22 cellular contexts compared by ENCODE assay signal in genomic region chr18:33749831-33750230, GRCh38.
DNase-seq lines count a peak whose midpoint lies in the region; ATAC-seq, FAIRE-seq and TF ChIP-seq lines count a peak whose summit lies in the region.
"Had no signal": no experiment of that assay in that cellular context is flagged by ENCODE, and none has a peak within 500 bp of the region (broad histone marks: within the 10 kb centered on the region; RNA-seq: fewer than 3 reads in every experiment).

No MANE protein-coding gene starts in this region.

- H3K27me3 ChIP-seq in astrocyte (ENCODE audit: insufficient read depth, low read length) = no peaks in the 10 kb centered on the region

- no peak overlapping the region for H3K9ac ChIP-seq in astrocyte (ENCODE audit: low read length)
- H3K9ac ChIP-seq: parathyroid adenoma had no signal

- no peaks in the 10 kb centered on the region for H3K27me3 Mint-ChIP-seq in astrocyte (ENCODE audit: low read depth, unreplicated experiment)
- H3K27me3 Mint-ChIP-seq: effector memory CD8-positive, alpha-beta T cell; stimulated activated naive CD8-positive, alpha-beta T cell treated with anti-CD3 and anti-CD28 coated beads, Interleukin-15, amount 100 ng/mL, for 72 hours had no signal

- H3K9me3 ChIP-seq in astrocyte (ENCODE audit: insufficient read depth, low read depth, low read length) = no peaks in the 10 kb centered on the region

- peak; percentile 39 for ATAC-seq in GM19351 (IDR thresholded peaks at IDR 0.05; ENCODE audit: unreplicated experiment)
- no peak for ATAC-seq in GM19324 (IDR thresholded peaks at IDR 0.05; ENCODE audit: low FRiP score, unreplicated experiment)
- no peak for ATAC-seq in GM21423 (IDR thresholded peaks at IDR 0.05; ENCODE audit: unreplicated experiment)
- ATAC-seq: CD8-positive, alpha-beta T cell; effector memory CD8-positive, alpha-beta T cell; stimulated activated naive CD8-positive, alpha-beta T cell treated with anti-CD3 and anti-CD28 coated beads, Interleukin-15, amount 100 ng/mL, for 72 hours had no signal

- H3K4me3 Mint-ChIP-seq in astrocyte (ENCODE audit: unreplicated experiment) = no peak overlapping the region
- H3K4me3 Mint-ChIP-seq: CD8-positive, alpha-beta T cell; effector memory CD8-positive, alpha-beta T cell; stimulated activated naive CD8-positive, alpha-beta T cell treated with anti-CD3 and anti-CD28 coated beads, Interleukin-15, amount 100 ng/mL, for 72 hours had no signal

- no peaks in the 10 kb centered on the region for H3K79me2 ChIP-seq in astrocyte (ENCODE audit: insufficient read depth, low read length)
- H3K79me2 ChIP-seq: parathyroid adenoma had no signal

- H3K27ac ChIP-seq in astrocyte (ENCODE audit: low read depth, low read length) = no peak overlapping the region
- H3K27ac ChIP-seq: parathyroid adenoma, WERI-Rb-1 had no signal

- no peaks in the 10 kb centered on the region for H3K9me3 Mint-ChIP-seq in astrocyte (ENCODE audit: unreplicated experiment)
- H3K9me3 Mint-ChIP-seq: stimulated activated naive CD8-positive, alpha-beta T cell treated with anti-CD3 and anti-CD28 coated beads, Interleukin-15, amount 100 ng/mL, for 72 hours had no signal

- no peaks in the 10 kb centered on the region for H3K36me3 ChIP-seq in astrocyte (ENCODE audit: insufficient read depth, low read length)
- H3K36me3 ChIP-seq: WERI-Rb-1 had no signal

- H3K4me1 Mint-ChIP-seq in astrocyte (ENCODE audit: low read depth, unreplicated experiment) = peaks cover 4% of the 10 kb centered on the region
- H3K4me1 Mint-ChIP-seq: stimulated activated naive CD8-positive, alpha-beta T cell treated with anti-CD3 and anti-CD28 coated beads, Interleukin-15, amount 100 ng/mL, for 72 hours had no signal

- no peak for TF ChIP-seq CTCF in astrocyte (IDR thresholded peaks at IDR 0.05; ENCODE audit: insufficient read depth, low read depth, low read length)

- peak overlapping the region; percentile 30 for H2AFZ ChIP-seq in astrocyte (ENCODE audit: low read depth, low read length)
- H2AFZ ChIP-seq: parathyroid adenoma had no signal

- FAIRE-seq in astrocyte (lab: Jason Lieb, UNC) = no peak
- FAIRE-seq: GM19239, HTR-8/SVneo, kidney had no signal

- peaks cover 5% of the 10 kb centered on the region for H3K36me3 Mint-ChIP-seq in astrocyte (ENCODE audit: low read depth, unreplicated experiment)
- H3K36me3 Mint-ChIP-seq: CD8-positive, alpha-beta T cell had no signal

- no peaks in the 10 kb centered on the region for H4K20me1 ChIP-seq in astrocyte (ENCODE audit: insufficient read depth, low read length)

- no peak overlapping the region for H3K4me3 ChIP-seq in astrocyte (ENCODE audit: insufficient read depth, low read depth, low read length)

- H3K4me2 ChIP-seq in astrocyte (ENCODE audit: low read length) = no peak overlapping the region

- H3K4me1 ChIP-seq in astrocyte (ENCODE audit: insufficient read depth, low read length) = no peaks in the 10 kb centered on the region
- H3K4me1 ChIP-seq: parathyroid adenoma had no signal

- peak; percentile 16 for DNase-seq in Ammon's horn (ENCODE audit: low spot score)
- peak; percentile 76 for DNase-seq in NCI-H1105 treated with DMSO at 0.1 percent for 48 hours (lab: John Stamatoyannopoulos, UW)
- DNase-seq in astrocyte (ENCODE audit: low read depth) = no peak
- no peak for DNase-seq in AML-193 (lab: John Stamatoyannopoulos, UW)
- DNase-seq in NAMALWA (ENCODE audit: low spot score) = no peak
- DNase-seq: activated CD4-positive, alpha-beta T cell treated with anti-CD3 and anti-CD28 coated beads, Interleukin-2, amount 50 U/mL, for 48 hours; activated naive CD4-positive, alpha-beta T cell treated with Interleukin-2 at 50 U/mL for 16 hours; activated T-cell treated with anti-CD3 and anti-CD28 coated beads, Interleukin-2, amount 50 U/mL, for 1 hour; aorta; CD8-positive, alpha-beta T cell; effector memory CD8-positive, alpha-beta T cell; hippocampal formation; kidney; NCI-H2107; stimulated activated naive CD8-positive, alpha-beta T cell treated with anti-CD3 and anti-CD28 coated beads, Interleukin-15, amount 100 ng/mL, for 72 hours; WERI-Rb-1 had no signal

- H3K27ac Mint-ChIP-seq in astrocyte (ENCODE audit: unreplicated experiment) = peak overlapping the region; percentile 58
- H3K27ac Mint-ChIP-seq: CD8-positive, alpha-beta T cell; effector memory CD8-positive, alpha-beta T cell; stimulated activated naive CD8-positive, alpha-beta T cell treated with anti-CD3 and anti-CD28 coated beads, Interleukin-15, amount 100 ng/mL, for 72 hours had no signal

Comparison
In these comparisons a context has a peak if more than half of its experiments do, and no peak if none do; other contexts are left out.
1. DNase-seq: peak in Ammon's horn (single experiment) and NCI-H1105 treated with DMSO at 0.1 percent for 48 hours (single experiment); none in astrocyte (single experiment), AML-193 (0 of 2) and NAMALWA (single experiment).